In genomic region chr7:141989996-141990395, GRCh38 we compare ENCODE assay signal across 29 cellular contexts. TPM values are rescaled to one million over a fixed set of nuclear protein-coding genes. Genes with fewer than 3 reads are reported as not detected.
A peak's percentile ranks its signal among the peaks of the same experiment; 100 is the strongest.
DNase-seq lines count a peak whose midpoint lies in the region; ATAC-seq lines count a peak whose summit lies in the region.
"Had no signal": no experiment of that assay in that cellular context is flagged by ENCODE, and none has a peak within 500 bp of the region (broad histone marks: within the 10 kb centered on the region; RNA-seq: fewer than 3 reads in every experiment).

No MANE protein-coding gene starts in this region.

- H3K27me3 ChIP-seq in naive thymus-derived CD4-positive, alpha-beta T cell (ENCODE audit: control insufficient read depth in 2 of 2, insufficient read depth in 2 of 2, low read length in 2 of 2): no peaks in the 10 kb centered on the region
- H3K27me3 ChIP-seq: BLaER1 treated with 17β-estradiol and CSF1 and Interleukin-3, amounts not matched to agents 10 nM and 100 nM; Peyer's patch had no signal

- POLR2A ChIA-PET in naive thymus-derived CD4-positive, alpha-beta T cell (lab: Charles Lee): no interaction called here

- no peak overlapping the region for H3K27ac Mint-ChIP-seq in naive thymus-derived CD4-positive, alpha-beta T cell
- H3K27ac Mint-ChIP-seq: T-helper 17 cell had no signal

- DNase-seq in AML-193 (lab: John Stamatoyannopoulos, UW) (peak; percentile 47 to 66), GF-D8 (lab: John Stamatoyannopoulos, UW) (peak; percentile 23), MV-4-11 (lab: John Stamatoyannopoulos, UW) (peak; percentile 3), EL (no peak), SIG-M5 (lab: John Stamatoyannopoulos, UW) (no peak)
- DNase-seq in naive thymus-derived CD4-positive, alpha-beta T cell: no peak
- no peak for DNase-seq in activated T-cell treated with anti-CD3 and anti-CD28 coated beads, Interleukin-2, amount 50 U/mL, for 1 hour
- DNase-seq: Calu3; DND-41; NCI-H1092 treated with DMSO at 0.1 percent for 48 hours; NCI-H1436; NCI-H187 treated with DMSO at 0.1 percent for 48 hours; NCI-H2107; NCI-H446; NCI-H524 treated with DMSO at 0.1 percent for 48 hours; NCI-H774; NK-92 treated with Interleukin-12 subunit alpha and Interleukin-12 subunit beta, amount 100 ng/mL, for 24 hours; OCI-M1; Peyer's patch; SHP77 treated with DMSO at 0.1 percent for 48 hours; T-helper 17 cell had no signal

- H3K9me3 ChIP-seq in naive thymus-derived CD4-positive, alpha-beta T cell (ENCODE audit: control insufficient read depth in 2 of 3, low read length in 3 of 3): no peaks in the 10 kb centered on the region
- H3K9me3 ChIP-seq: Peyer's patch had no signal

- H3K4me3 Mint-ChIP-seq in naive thymus-derived CD4-positive, alpha-beta T cell: no peak overlapping the region
- H3K4me3 Mint-ChIP-seq: T-helper 17 cell had no signal

- peak; percentile 31 for ATAC-seq in naive thymus-derived CD4-positive, alpha-beta T cell
- ATAC-seq: HCT116, HepG2, T-helper 17 cell had no signal

- no peaks in the 10 kb centered on the region for H3K36me3 Mint-ChIP-seq in naive thymus-derived CD4-positive, alpha-beta T cell

- H3K4me1 Mint-ChIP-seq in naive thymus-derived CD4-positive, alpha-beta T cell: peaks cover 0 to 12% (median 7%) of the 10 kb centered on the region in 7 donors

- no peak overlapping the region for H3K4me3 ChIP-seq in naive thymus-derived CD4-positive, alpha-beta T cell (ENCODE audit: low read length)
- H3K4me3 ChIP-seq: BLaER1 treated with 17β-estradiol and CSF1 and Interleukin-3, amounts not matched to agents 10 nM and 100 nM; Peyer's patch; SK-N-MC had no signal

- CTCF ChIA-PET in naive thymus-derived CD4-positive, alpha-beta T cell (lab: Charles Lee): no interaction called here

- intact Hi-C loops in naive thymus-derived CD4-positive, alpha-beta T cell (cut with micrococcal nuclease): no loop called here

- H3K4me1 ChIP-seq in naive thymus-derived CD4-positive, alpha-beta T cell (ENCODE audit: control insufficient read depth in 2 of 2, insufficient read depth in 2 of 2, low read length in 2 of 2): no peaks in the 10 kb centered on the region
- H3K4me1 ChIP-seq: Peyer's patch had no signal

- peaks cover 0 to 5% (median 0%) of the 10 kb centered on the region in 11 donors for H3K9me3 Mint-ChIP-seq in naive thymus-derived CD4-positive, alpha-beta T cell

- H3K27ac ChIP-seq in naive thymus-derived CD4-positive, alpha-beta T cell (ENCODE audit: low read depth, low read length): no peak overlapping the region
- H3K27ac ChIP-seq: BLaER1 treated with 17β-estradiol and CSF1 and Interleukin-3, amounts not matched to agents 10 nM and 100 nM; Peyer's patch; SK-N-MC had no signal

- H3K27me3 Mint-ChIP-seq in naive thymus-derived CD4-positive, alpha-beta T cell: peaks cover 0 to 10% (median 0%) of the 10 kb centered on the region in 5 donors

- no peaks in the 10 kb centered on the region for H3K36me3 ChIP-seq in naive thymus-derived CD4-positive, alpha-beta T cell (ENCODE audit: control insufficient read depth in 2 of 3, insufficient read depth in 3 of 3, low read length in 3 of 3)
- H3K36me3 ChIP-seq: BLaER1 treated with 17β-estradiol and CSF1 and Interleukin-3, amounts not matched to agents 10 nM and 100 nM; Peyer's patch had no signal

RNA-seq across cellular contexts. Expression of gene MGAM, which starts 5.7 kb away (rescaled TPM):
- total RNA-seq in naive thymus-derived CD4-positive, alpha-beta T cell: 1 to 10 TPM in 1 of 5 experiments, under 1 TPM in 3, not detected in 1; 0.08 to 2.4 (median 0.67) TPM
- not detected for polyA plus RNA-seq in naive thymus-derived CD4-positive, alpha-beta T cell
- polyA plus RNA-seq: AG04450 had no signal

RNA-seq across cellular contexts. Expression of gene TAS2R38, which starts 16.4 kb away (rescaled TPM):
- total RNA-seq in naive thymus-derived CD4-positive, alpha-beta T cell: not detected
- polyA plus RNA-seq in naive thymus-derived CD4-positive, alpha-beta T cell: not detected
- total RNA-seq: Calu3, H4, HepG2, HT1080, M059J, T-helper 17 cell had no signal
- polyA plus RNA-seq: AG04450, HepG2 had no signal

RNA-seq across cellular contexts. Expression of gene CLEC5A, which starts 43.2 kb away (rescaled TPM):
- total RNA-seq in naive thymus-derived CD4-positive, alpha-beta T cell: 1 to 10 TPM in 2 of 5 experiments, under 1 TPM in 2, not detected in 1; 0.49 to 3.5 (median 1.0) TPM
- not detected for polyA plus RNA-seq in naive thymus-derived CD4-positive, alpha-beta T cell
- total RNA-seq: Calu3, H4, HepG2, HT1080, M059J, Peyer's patch had no signal
- polyA plus RNA-seq: AG04450, HepG2 had no signal

Comparison
In these comparisons a context has a peak if more than half of its experiments do, and no peak if none do; other contexts are left out.
1. DNase-seq: peak in AML-193 (2 of 2), GF-D8 (single experiment) and MV-4-11 (single experiment); none in naive thymus-derived CD4-positive, alpha-beta T cell (0 of 9), EL (single experiment), activated T-cell treated with anti-CD3 and anti-CD28 coated beads, Interleukin-2, amount 50 U/mL, for 1 hour (single experiment) and SIG-M5 (single experiment).